In genomic region chr19:51441410-51442390, GRCh38 we compare ENCODE assay signal across 9 cellular contexts. TPM values are rescaled to one million over a fixed set of nuclear protein-coding genes. Genes with fewer than 3 reads are reported as not detected.
DNase-seq lines count a peak whose midpoint lies in the region; ATAC-seq and TF ChIP-seq lines count a peak whose summit lies in the region.
"Had no signal": no experiment of that assay in that cellular context is flagged by ENCODE, and none has a peak within 500 bp of the region (broad histone marks: within the 10 kb centered on the region; RNA-seq: fewer than 3 reads in every experiment).

No MANE protein-coding gene starts in this region.

- H3K4me3 Mint-ChIP-seq in activated T-helper 2 cell treated with anti-CD3 and anti-CD28 coated beads, Interferon-gamma antibody, Interleukin-2, Interleukin-4, amounts not matched to agents 10 μg/mL and 5 μg/mL and 100 μg/mL, durations not matched to agents 14 hours and 24 hours and 36 hours (ENCODE audit: low read depth), result peak overlapping the region; percentile 88
- H3K4me3 Mint-ChIP-seq in nephron progenitor cell, result no peak overlapping the region

- in situ Hi-C loops in Panc1 (cut with HindIII; ENCODE audit: low pct_unique_long_range_greater_than_20kb, low sequenced_read_pairs), result no loop called here

- H3K9me3 Mint-ChIP-seq in activated T-helper 2 cell treated with anti-CD3 and anti-CD28 coated beads, Interferon-gamma antibody, Interleukin-2, Interleukin-4, amounts not matched to agents 10 μg/mL and 5 μg/mL and 100 μg/mL, durations not matched to agents 14 hours and 24 hours and 36 hours, result peaks cover 11% of the 10 kb centered on the region
- H3K9me3 Mint-ChIP-seq in nephron progenitor cell, result peaks cover 11% of the 10 kb centered on the region

- DNase-seq in Panc1 (ENCODE audit: low read depth, low spot score), result no peak
- peak; percentile 87 for DNase-seq in activated T-helper 2 cell treated with anti-CD3 and anti-CD28 coated beads, Interferon-gamma antibody, Interleukin-2, Interleukin-4, amounts not matched to agents 10 μg/mL and 5 μg/mL and 100 μg/mL, durations not matched to agents 14 hours and 24 hours and 36 hours (ENCODE audit: low spot score)
- peak; percentile 62 for DNase-seq in stimulated activated CD4-positive, alpha-beta T cell treated with anti-CD3 and anti-CD28 coated beads, Interleukin-15, amount 100 ng/mL, for 1 hour (ENCODE audit: low read depth in 1 of 2, low spot score in 1 of 2)
- no peak for DNase-seq in vagina (ENCODE audit: extremely low spot score in 2 of 2)
- no peak for DNase-seq in NCI-H1694 (lab: John Stamatoyannopoulos, UW)
- no peak for DNase-seq in nephron progenitor cell
- DNase-seq: IMR-90 had no signal

- H3K4me3 ChIP-seq in Panc1 (ENCODE audit: low read depth in 2 of 2, low read length in 2 of 2), result peak overlapping the region in 1 of 2 experiments; percentile 23; a peak in 1 of 4 replicates
- no peak overlapping the region for H3K4me3 ChIP-seq in vagina

- TF ChIP-seq POLR2A in vagina (IDR thresholded peaks at IDR 0.05), result no peak

- peak; percentile 96 for ATAC-seq in GM18498 (IDR thresholded peaks at IDR 0.05; ENCODE audit: unreplicated experiment)
- peak; percentile 91 for ATAC-seq in HG02623 (IDR thresholded peaks at IDR 0.05; ENCODE audit: unreplicated experiment)
- ATAC-seq in Panc1, result peak; percentile 72

- no peak overlapping the region for H3K27ac ChIP-seq in Panc1 (ENCODE audit: low read length)
- no peak overlapping the region for H3K27ac ChIP-seq in vagina

- peaks cover 9% of the 10 kb centered on the region for H3K27me3 ChIP-seq in Panc1 (ENCODE audit: control insufficient read depth, insufficient read depth, low read length)
- H3K27me3 ChIP-seq in vagina, result no peaks in the 10 kb centered on the region

- H3K36me3 ChIP-seq in Panc1 (ENCODE audit: control insufficient read depth, insufficient read depth, low read length) (no peaks in the 10 kb centered on the region), vagina (no peaks in the 10 kb centered on the region)

- BruUV-seq in Panc1 (replicated peaks; lab: Mats Ljungman, UMichigan), result no TSS peak

- no peaks in the 10 kb centered on the region for H3K27me3 Mint-ChIP-seq in activated T-helper 2 cell treated with anti-CD3 and anti-CD28 coated beads, Interferon-gamma antibody, Interleukin-2, Interleukin-4, amounts not matched to agents 10 μg/mL and 5 μg/mL and 100 μg/mL, durations not matched to agents 14 hours and 24 hours and 36 hours (ENCODE audit: low read depth)
- H3K27me3 Mint-ChIP-seq in nephron progenitor cell (ENCODE audit: low read depth, poor library complexity), result peaks cover 19% of the 10 kb centered on the region

- POLR2A ChIA-PET in Panc1 (lab: Charles Lee), result no interaction called here

- H3K27ac Mint-ChIP-seq in activated T-helper 2 cell treated with anti-CD3 and anti-CD28 coated beads, Interferon-gamma antibody, Interleukin-2, Interleukin-4, amounts not matched to agents 10 μg/mL and 5 μg/mL and 100 μg/mL, durations not matched to agents 14 hours and 24 hours and 36 hours, result peak overlapping the region; percentile 91
- H3K27ac Mint-ChIP-seq in nephron progenitor cell, result no peak overlapping the region

- peaks cover 7% of the 10 kb centered on the region for H3K36me3 Mint-ChIP-seq in activated T-helper 2 cell treated with anti-CD3 and anti-CD28 coated beads, Interferon-gamma antibody, Interleukin-2, Interleukin-4, amounts not matched to agents 10 μg/mL and 5 μg/mL and 100 μg/mL, durations not matched to agents 14 hours and 24 hours and 36 hours (ENCODE audit: low read depth)
- no peaks in the 10 kb centered on the region for H3K36me3 Mint-ChIP-seq in nephron progenitor cell (ENCODE audit: low read depth)

- no peaks in the 10 kb centered on the region for H3K4me1 ChIP-seq in Panc1 (ENCODE audit: control insufficient read depth, insufficient read depth, low read length)
- H3K4me1 ChIP-seq in vagina, result no peaks in the 10 kb centered on the region

- peaks cover 68% of the 10 kb centered on the region for H3K4me1 Mint-ChIP-seq in activated T-helper 2 cell treated with anti-CD3 and anti-CD28 coated beads, Interferon-gamma antibody, Interleukin-2, Interleukin-4, amounts not matched to agents 10 μg/mL and 5 μg/mL and 100 μg/mL, durations not matched to agents 14 hours and 24 hours and 36 hours (ENCODE audit: low read depth)
- H3K4me1 Mint-ChIP-seq in nephron progenitor cell, result no peaks in the 10 kb centered on the region

- intact Hi-C loops in Panc1 (cut with micrococcal nuclease; ENCODE audit: unreplicated experiment) (no loop called here), vagina (cut with DNase I) (no loop called here)
- intact Hi-C loops in activated T-helper 2 cell treated with anti-CD3 and anti-CD28 coated beads, Interferon-gamma antibody, Interleukin-2, Interleukin-4, amounts not matched to agents 10 μg/mL and 5 μg/mL and 100 μg/mL, durations not matched to agents 14 hours and 24 hours and 36 hours (cut with micrococcal nuclease), result loop anchor here (1.0 to 2.0 kb wide), 9 partner anchors 25 to 185 kb away; partner anchors contain the start of genes NKG7 and SIGLEC10

- TF ChIP-seq CTCF in Panc1 (IDR thresholded peaks at IDR 0.05) (no peak), vagina (IDR thresholded peaks at IDR 0.05) (no peak), nephron progenitor cell (IDR thresholded peaks at IDR 0.05) (no peak)

- H3K9me3 ChIP-seq in Panc1 (ENCODE audit: control insufficient read depth, insufficient read depth, low read depth, low read length), result no peaks in the 10 kb centered on the region
- H3K9me3 ChIP-seq in vagina, result no peaks in the 10 kb centered on the region

- CTCF ChIA-PET in Panc1 (lab: Charles Lee), result no interaction called here

RNA-seq across cellular contexts. Expression of gene SIGLEC8, which starts 16.6 kb away (rescaled TPM):
- total RNA-seq in Panc1 (2021; ENCODE audit: unreplicated experiment) (not detected), vagina (not detected)
- not detected for polyA plus RNA-seq in Panc1 (2012; ENCODE audit: insufficient read length)
- 0.07 and 0.18 TPM in 2 replicates for total RNA-seq in activated T-helper 2 cell treated with anti-CD3 and anti-CD28 coated beads, Interferon-gamma antibody, Interleukin-2, Interleukin-4, amounts not matched to agents 10 μg/mL and 5 μg/mL and 100 μg/mL, durations not matched to agents 14 hours and 24 hours and 36 hours
- total RNA-seq: IMR-90 had no signal
- polyA plus RNA-seq: IMR-90 had no signal

RNA-seq across cellular contexts. Expression of gene SIGLEC10, which starts 24.3 kb away (rescaled TPM):
- total RNA-seq in Panc1 (2021; ENCODE audit: unreplicated experiment), result not detected
- polyA plus RNA-seq in Panc1 (2012; ENCODE audit: insufficient read length), result 0.23 TPM
- total RNA-seq in activated T-helper 2 cell treated with anti-CD3 and anti-CD28 coated beads, Interferon-gamma antibody, Interleukin-2, Interleukin-4, amounts not matched to agents 10 μg/mL and 5 μg/mL and 100 μg/mL, durations not matched to agents 14 hours and 24 hours and 36 hours, result 4.0 and 6.6 TPM in 2 replicates
- total RNA-seq in vagina, result 3.7 TPM
- total RNA-seq: IMR-90 had no signal
- polyA plus RNA-seq: IMR-90 had no signal

RNA-seq across cellular contexts. Expression of gene CEACAM18, which starts 36.6 kb away (rescaled TPM):
- total RNA-seq in Panc1 (2021; ENCODE audit: unreplicated experiment), result not detected
- polyA plus RNA-seq in Panc1 (2012; ENCODE audit: insufficient read length), result not detected
- total RNA-seq in activated T-helper 2 cell treated with anti-CD3 and anti-CD28 coated beads, Interferon-gamma antibody, Interleukin-2, Interleukin-4, amounts not matched to agents 10 μg/mL and 5 μg/mL and 100 μg/mL, durations not matched to agents 14 hours and 24 hours and 36 hours, result not detected in 2 replicates
- not detected for total RNA-seq in vagina
- total RNA-seq: IMR-90 had no signal
- polyA plus RNA-seq: IMR-90 had no signal

RNA-seq across cellular contexts. Expression of gene C19orf84, which starts 51.3 kb away (rescaled TPM):
- total RNA-seq in Panc1 (2021; ENCODE audit: unreplicated experiment) (not detected), vagina (not detected)
- not detected for polyA plus RNA-seq in Panc1 (2012; ENCODE audit: insufficient read length)
- 0.14 and 0.27 TPM in 2 replicates for total RNA-seq in activated T-helper 2 cell treated with anti-CD3 and anti-CD28 coated beads, Interferon-gamma antibody, Interleukin-2, Interleukin-4, amounts not matched to agents 10 μg/mL and 5 μg/mL and 100 μg/mL, durations not matched to agents 14 hours and 24 hours and 36 hours
- total RNA-seq: IMR-90 had no signal
- polyA plus RNA-seq: IMR-90 had no signal

RNA-seq across cellular contexts. Expression of gene LIM2, which starts 53.9 kb away (rescaled TPM):
- total RNA-seq in Panc1 (2021; ENCODE audit: unreplicated experiment) (not detected), vagina (not detected)
- not detected for polyA plus RNA-seq in Panc1 (2012; ENCODE audit: insufficient read length)
- total RNA-seq in activated T-helper 2 cell treated with anti-CD3 and anti-CD28 coated beads, Interferon-gamma antibody, Interleukin-2, Interleukin-4, amounts not matched to agents 10 μg/mL and 5 μg/mL and 100 μg/mL, durations not matched to agents 14 hours and 24 hours and 36 hours, result not detected in 2 replicates
- total RNA-seq: IMR-90 had no signal
- polyA plus RNA-seq: IMR-90 had no signal

Comparison
In these comparisons a context has a peak if more than half of its experiments do, and no peak if none do; other contexts are left out.
1. DNase-seq: peak in activated T-helper 2 cell treated with anti-CD3 and anti-CD28 coated beads, Interferon-gamma antibody, Interleukin-2, Interleukin-4, amounts not matched to agents 10 μg/mL and 5 μg/mL and 100 μg/mL, durations not matched to agents 14 hours and 24 hours and 36 hours (single experiment) and stimulated activated CD4-positive, alpha-beta T cell treated with anti-CD3 and anti-CD28 coated beads, Interleukin-15, amount 100 ng/mL, for 1 hour (2 of 2); none in Panc1 (single experiment), vagina (0 of 2), NCI-H1694 (single experiment) and nephron progenitor cell (single experiment).
2. Peak in every context shown above with its lines, with median percentiles within 50 percentile points of each other: ATAC-seq.